Comparison of ENCODE assay signal across 14 cellular contexts in the genomic region with DNA sequence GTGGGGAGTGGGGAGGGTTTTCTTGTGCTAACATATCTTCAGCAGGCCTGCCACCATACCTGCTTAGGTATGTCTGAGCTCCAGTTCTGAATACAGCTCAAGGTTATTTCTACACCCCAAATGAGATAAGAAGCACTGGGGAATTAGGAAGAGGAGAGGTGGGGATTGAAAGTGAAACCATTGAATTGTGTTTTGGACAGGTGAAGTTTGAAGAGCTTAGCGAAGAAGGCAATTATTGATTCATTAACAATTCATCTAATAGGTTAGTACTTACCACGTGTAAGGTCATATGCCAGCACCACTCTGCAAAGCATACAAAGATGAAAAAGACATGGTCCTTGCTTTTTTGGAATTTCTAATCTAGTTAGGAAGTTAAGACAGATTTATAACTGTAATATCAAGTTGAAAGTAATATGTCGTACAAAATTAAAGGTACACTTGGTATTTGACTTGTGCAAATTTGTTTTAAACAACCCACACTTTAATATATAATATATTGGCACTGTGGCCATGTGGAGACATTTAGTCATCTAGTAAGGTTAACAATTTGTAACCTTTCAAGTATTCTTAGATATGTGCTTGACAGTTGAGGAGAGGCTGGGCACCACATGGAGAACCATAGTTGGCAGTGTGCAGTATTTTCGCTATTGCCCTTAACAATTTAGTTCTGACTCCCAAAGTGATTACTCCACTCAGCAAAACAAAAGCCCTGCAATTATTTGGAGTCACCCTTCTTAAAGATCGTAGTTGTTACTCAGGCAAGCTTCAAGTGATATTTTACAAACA. TPM values are rescaled to one million over a fixed set of nuclear protein-coding genes. Genes with fewer than 3 reads are reported as not detected.
"Had no signal": no experiment of that assay in that cellular context is flagged by ENCODE, and none has a peak within 500 bp of the region (broad histone marks: within the 10 kb centered on the region; RNA-seq: fewer than 3 reads in every experiment).

No MANE protein-coding gene starts in this region.

- H3K27ac ChIP-seq: body of pancreas, hepatocyte, sigmoid colon, thoracic aorta, vagina had no signal

- H3K4me1 ChIP-seq: body of pancreas, sigmoid colon, vagina had no signal

- H3K36me3 ChIP-seq: sigmoid colon, thoracic aorta, vagina had no signal

- FAIRE-seq: kidney had no signal

- H3K4me3 Mint-ChIP-seq: nephron progenitor cell had no signal

- H3K4me3 ChIP-seq: body of pancreas, hepatocyte, sigmoid colon, thoracic aorta, vagina had no signal

- H3K27ac Mint-ChIP-seq: nephron progenitor cell had no signal

- H3K4me1 Mint-ChIP-seq: nephron progenitor cell had no signal

- H3K9me3 Mint-ChIP-seq: nephron progenitor cell had no signal

- H3K27me3 ChIP-seq: body of pancreas, hepatocyte, sigmoid colon, vagina had no signal

- H3K4me2 ChIP-seq: hepatocyte had no signal

- H3K9me3 ChIP-seq: body of pancreas, sigmoid colon, thoracic aorta, vagina had no signal

- DNase-seq: activated CD4-positive, alpha-beta T cell treated with anti-CD3 and anti-CD28 coated beads, Interleukin-2, amount 50 U/mL, for 48 hours; activated CD4-positive, CD25-positive, alpha-beta regulatory T cell treated with anti-CD3 and anti-CD28 coated beads, Interleukin-2, amount 50 U/mL, for 72 hours; activated naive CD4-positive, alpha-beta T cell treated with Interleukin-2 at 50 U/mL for 16 hours; amniotic stem cell; kidney; nephron progenitor cell; sigmoid colon; stimulated activated CD4-positive, alpha-beta T cell treated with anti-CD3 and anti-CD28 coated beads, Interleukin-12 subunit alpha, Interleukin-12 subunit beta, amount 100 ng/mL, for 4 hours; stimulated activated naive CD4-positive, alpha-beta T cell treated with Interleukin-2 at 50 U/mL for 16 hours had no signal

RNA-seq across cellular contexts. Expression of gene SMCO3, which starts 3.6 kb away (rescaled TPM):
- total RNA-seq: osteocyte, vagina had no signal

RNA-seq across cellular contexts. Expression of gene ART4, which starts 33.0 kb away (rescaled TPM):
- total RNA-seq: osteocyte had no signal
